1 cellular context compared by ENCODE assay signal in the genomic region with DNA sequence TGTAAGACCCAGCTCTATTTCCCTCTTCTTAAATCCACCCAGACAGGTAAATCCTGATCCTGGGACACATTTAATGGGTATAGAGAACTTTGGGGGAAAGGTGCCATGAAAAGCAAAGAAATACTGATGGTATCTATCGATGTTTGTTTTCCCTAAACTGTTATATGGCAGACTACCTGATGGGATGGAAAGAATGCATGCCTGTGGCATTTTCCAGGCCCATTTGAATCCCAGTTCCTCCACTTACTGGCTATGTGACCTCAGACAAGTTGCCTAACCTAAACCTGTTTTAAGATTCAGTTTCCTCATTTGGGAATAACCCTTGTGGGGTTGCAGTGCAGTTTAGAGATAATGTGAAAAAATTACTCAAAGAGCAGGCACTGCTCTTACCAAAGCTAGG.
TF ChIP-seq lines count a peak whose summit lies in the region.

No MANE protein-coding gene starts in this region.

TF ChIP-seq in H1, 55 proteins besides CTCF, POLR2A, EP300 and RAD21 (continued from another document):
- TF ChIP-seq, protein P1, sequence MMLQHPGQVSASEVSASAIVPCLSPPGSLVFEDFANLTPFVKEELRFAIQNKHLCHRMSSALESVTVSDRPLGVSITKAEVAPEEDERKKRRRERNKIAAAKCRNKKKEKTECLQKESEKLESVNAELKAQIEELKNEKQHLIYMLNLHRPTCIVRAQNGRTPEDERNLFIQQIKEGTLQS (IDR thresholded peaks at IDR 0.05; ENCODE audit: insufficient read depth, low read depth, low read length) = no peak
- TF ChIP-seq RXRA (IDR thresholded peaks at IDR 0.05; ENCODE audit: insufficient read depth, low read depth, low read length) = no peak
- TF ChIP-seq MAX (IDR thresholded peaks at IDR 0.05) = no peak
